Comparison of ENCODE assay signal across 8 cellular contexts in the genomic region with DNA sequence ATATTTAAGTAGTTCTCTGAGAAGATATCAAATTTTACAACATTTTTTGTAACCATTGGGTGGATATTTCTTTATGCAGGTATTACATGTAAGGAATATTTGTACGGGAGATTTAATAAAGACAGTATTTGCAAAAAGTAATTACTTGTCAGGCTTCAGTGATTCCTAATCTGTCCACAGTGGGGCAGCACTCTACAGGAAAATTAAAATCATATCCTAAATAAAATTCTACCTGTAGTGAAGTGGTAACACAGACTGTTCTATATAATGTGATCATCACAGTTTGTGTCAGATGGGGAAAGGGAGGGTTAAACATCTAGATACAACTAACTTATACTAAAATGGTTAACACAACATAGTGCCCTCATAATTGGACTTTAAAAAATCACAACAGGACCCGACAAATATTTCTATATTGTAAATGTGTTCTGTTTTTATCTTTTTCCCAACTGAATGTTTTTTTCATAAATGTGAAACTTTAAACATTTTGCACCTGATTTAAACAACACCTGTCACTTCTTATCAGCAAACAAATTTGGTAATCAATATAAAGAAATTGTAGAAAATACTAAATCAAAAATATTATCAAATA.
DNase-seq lines count a peak whose midpoint lies in the region; ATAC-seq and TF ChIP-seq lines count a peak whose summit lies in the region.

No MANE protein-coding gene starts in this region.

- H3K4me3 ChIP-seq in WI38 (ENCODE audit: low read depth, low read length) (no peak overlapping the region), fibroblast of lung (replicated peaks in 1 of 4; ENCODE audit: control extremely low read depth in 1 of 4, insufficient read depth in 1 of 4, low read depth in 3 of 4, low read length in 4 of 4) (no peak overlapping the region), parathyroid adenoma (ENCODE audit: low read depth, low read length) (no peak overlapping the region)

- H3K36me3 ChIP-seq in fibroblast of lung (ENCODE audit: control insufficient read depth, insufficient read depth, low read length) (no peaks in the 10 kb centered on the region), parathyroid adenoma (ENCODE audit: control insufficient read depth, insufficient read depth, low read length) (no peaks in the 10 kb centered on the region)

- H3K27ac ChIP-seq in fibroblast of lung (ENCODE audit: insufficient read depth, low read length) (no peak overlapping the region), parathyroid adenoma (no peak overlapping the region)

- no peaks in the 10 kb centered on the region for H4K20me1 ChIP-seq in fibroblast of lung (ENCODE audit: control insufficient read depth, extremely low read depth, insufficient read depth, low read length)

- DNase-seq in DMS114 treated with DMSO at 0.1 percent for 48 hours (lab: John Stamatoyannopoulos, UW; ENCODE audit: unreplicated experiment) (peak; percentile 25), NCI-H146 (lab: John Stamatoyannopoulos, UW) (peak; percentile 48), fibroblast of lung (ENCODE audit: low read depth in 2 of 2) (peak; percentile 20 to 52)

- H3K4me1 ChIP-seq in fibroblast of lung (ENCODE audit: control insufficient read depth, extremely low read depth, insufficient read depth, low read length) (no peaks in the 10 kb centered on the region), parathyroid adenoma (no peaks in the 10 kb centered on the region)

- H3K9me3 ChIP-seq in fibroblast of lung (ENCODE audit: control insufficient read depth, insufficient read depth, low read depth, low read length) = no peaks in the 10 kb centered on the region
- H3K9me3 ChIP-seq in parathyroid adenoma (ENCODE audit: control insufficient read depth, low read length) = no peaks in the 10 kb centered on the region

- no peaks in the 10 kb centered on the region for H3K79me2 ChIP-seq in fibroblast of lung (ENCODE audit: control insufficient read depth, insufficient read depth, low read length)
- no peaks in the 10 kb centered on the region for H3K79me2 ChIP-seq in parathyroid adenoma

- H3K27me3 ChIP-seq in fibroblast of lung (ENCODE audit: control insufficient read depth, insufficient read depth, low read length) (no peaks in the 10 kb centered on the region), parathyroid adenoma (ENCODE audit: control insufficient read depth, insufficient read depth, low read length) (no peaks in the 10 kb centered on the region)

- TF ChIP-seq CTCF in WI38 (IDR thresholded peaks at IDR 0.05; ENCODE audit: low read depth, low read length) (peak; percentile 25; the same call in 1 of the 2 replicates), fibroblast of lung (conservative IDR thresholded peaks at IDR 0.05 in 1 of 2, IDR thresholded peaks at IDR 0.05 in 1 of 2; ENCODE audit: low read depth in 1 of 2, low read length in 2 of 2) (peak; percentile 55 to 63), parathyroid adenoma (IDR thresholded peaks at IDR 0.05) (peak; percentile 48)

- H2AFZ ChIP-seq in fibroblast of lung (ENCODE audit: low read length) = no peak overlapping the region
- no peak overlapping the region for H2AFZ ChIP-seq in parathyroid adenoma

- ATAC-seq in GM19468 (IDR thresholded peaks at IDR 0.05; ENCODE audit: extremely low read depth, unreplicated experiment) = peak; percentile 33
- no peak for ATAC-seq in HG03457 (IDR thresholded peaks at IDR 0.05; ENCODE audit: unreplicated experiment)
- no peak for ATAC-seq in HG03565 (IDR thresholded peaks at IDR 0.05; ENCODE audit: unreplicated experiment)

- H3K4me2 ChIP-seq in fibroblast of lung (ENCODE audit: extremely low read depth, insufficient read depth, low read length) (no peak overlapping the region), parathyroid adenoma (ENCODE audit: low read length) (no peak overlapping the region)

- no peak overlapping the region for H3K9ac ChIP-seq in fibroblast of lung (ENCODE audit: insufficient read depth, low read length)
- H3K9ac ChIP-seq in parathyroid adenoma = no peak overlapping the region
